In the genomic region with DNA sequence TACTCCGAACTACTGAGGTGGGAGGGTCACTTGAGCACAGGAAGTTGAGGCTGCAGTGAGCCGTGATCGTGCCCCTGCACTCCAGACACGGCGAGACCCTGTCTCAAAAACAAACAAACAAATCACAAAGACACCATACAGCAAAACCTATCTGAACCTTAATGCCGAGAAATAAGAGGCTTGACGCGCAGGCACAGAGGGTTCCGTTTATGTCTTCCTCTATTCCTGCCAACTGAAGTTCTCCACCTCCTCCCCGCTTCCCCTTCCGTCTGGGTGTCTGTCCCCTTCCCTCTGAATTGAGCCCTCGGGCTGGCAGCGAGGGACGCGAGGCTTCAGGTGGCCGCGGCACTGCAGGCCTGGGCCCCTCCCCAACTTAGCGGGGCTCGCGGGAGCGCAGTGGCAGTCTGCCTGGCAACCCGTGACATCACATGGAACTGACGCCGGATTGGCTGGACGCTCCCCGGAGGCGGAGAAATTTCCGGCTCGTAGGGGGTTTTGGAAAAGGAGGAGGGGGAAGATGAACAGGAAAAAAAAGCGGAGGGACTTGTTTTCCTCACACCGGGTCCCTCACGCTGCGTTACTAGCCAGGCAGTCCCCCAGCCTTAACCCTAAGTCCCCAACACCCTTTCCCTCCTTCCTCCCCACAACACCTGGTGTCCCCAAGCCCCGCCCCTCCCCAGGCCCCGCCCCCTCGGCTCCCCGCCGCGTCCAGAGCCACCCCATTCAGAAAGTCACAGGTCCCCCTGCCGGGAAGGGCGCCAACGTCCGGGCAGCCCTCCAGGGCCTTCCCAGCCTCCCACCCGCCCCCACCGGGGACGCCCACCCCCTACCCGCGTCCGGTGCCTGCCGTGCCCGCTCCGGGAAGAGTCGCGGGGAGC, we compare ENCODE assay signal across 8 cellular contexts. TPM values are rescaled to one million over a fixed set of nuclear protein-coding genes. Genes with fewer than 3 reads are reported as not detected.
A peak's percentile ranks its signal among the peaks of the same experiment; 100 is the strongest.
DNase-seq lines count a peak whose midpoint lies in the region; ATAC-seq and TF ChIP-seq lines count a peak whose summit lies in the region.

No MANE protein-coding gene starts in this region.

- peak overlapping the region; percentile 56 to 76 (median 72) for H3K4me3 ChIP-seq in liver (ENCODE audit: low read depth in 1 of 3, low read length in 3 of 3)

- TF ChIP-seq CTCF in AG09319 (IDR thresholded peaks at IDR 0.05; ENCODE audit: low read depth, low read length) (no peak), liver (IDR thresholded peaks at IDR 0.05; ENCODE audit: low read depth, low read length, missing input control) (no peak)

- TF ChIP-seq RAD21 in liver (IDR thresholded peaks at IDR 0.05): no peak

- peak; percentile 8 for DNase-seq in AG09319 (ENCODE audit: extremely low read depth, low read depth)
- DNase-seq in NCI-H510A treated with DMSO at 0.1 percent for 48 hours (lab: John Stamatoyannopoulos, UW): peak; percentile 41
- DNase-seq in activated CD4-positive, alpha-beta T cell treated with anti-CD3 and anti-CD28 coated beads, Interleukin-2, amount 50 U/mL, for 1 hour: peak; percentile 89
- peak; percentile 60 to 73 for DNase-seq in dermis microvascular lymphatic vessel endothelial cell (ENCODE audit: low read depth in 2 of 2)
- DNase-seq in stimulated activated CD4-positive, alpha-beta T cell treated with anti-CD3 and anti-CD28 coated beads, Interleukin-2, amount 100 ng/mL, for 4 hours (ENCODE audit: low read depth): peak; percentile 81

- peaks cover 2 to 9% (median 5%) of the 10 kb centered on the region in 4 donors for H3K4me1 ChIP-seq in liver (ENCODE audit: control insufficient read depth in 4 of 4, insufficient read depth in 4 of 4, low read length in 3 of 4)

- ATAC-seq in GM19043 (IDR thresholded peaks at IDR 0.05; ENCODE audit: low read depth, unreplicated experiment) (peak; percentile 59), HG03378 (IDR thresholded peaks at IDR 0.05; ENCODE audit: unreplicated experiment) (peak; percentile 65)

- WGBS in liver: 2% methylated on average over 54 of the region's 54 CpGs

- H3K36me3 ChIP-seq in liver (ENCODE audit: control insufficient read depth in 4 of 4, insufficient read depth in 3 of 4, low read depth in 1 of 4, low read length in 3 of 4): no peaks in the 10 kb centered on the region

- H3K27ac ChIP-seq in liver (ENCODE audit: low read depth in 1 of 2, low read length in 2 of 2): no peak overlapping the region

- H3K9me3 ChIP-seq in liver (ENCODE audit: control insufficient read depth in 4 of 4, low read length in 3 of 4): no peaks in the 10 kb centered on the region

- H3K27me3 ChIP-seq in liver (ENCODE audit: control insufficient read depth in 4 of 4, insufficient read depth in 4 of 4, low read length in 3 of 4): peaks cover 0 to 6% (median 0%) of the 10 kb centered on the region in 4 donors

- peak overlapping the region; percentile 5 to 53 for H3K9ac ChIP-seq in liver (ENCODE audit: low read depth in 1 of 2, low read length in 2 of 2)

TF ChIP-seq in liver, 16 proteins besides CTCF, POLR2A, EP300 and RAD21:
- no peak for TF ChIP-seq RXRA (IDR thresholded peaks at IDR 0.05)
- TF ChIP-seq, protein P1, sequence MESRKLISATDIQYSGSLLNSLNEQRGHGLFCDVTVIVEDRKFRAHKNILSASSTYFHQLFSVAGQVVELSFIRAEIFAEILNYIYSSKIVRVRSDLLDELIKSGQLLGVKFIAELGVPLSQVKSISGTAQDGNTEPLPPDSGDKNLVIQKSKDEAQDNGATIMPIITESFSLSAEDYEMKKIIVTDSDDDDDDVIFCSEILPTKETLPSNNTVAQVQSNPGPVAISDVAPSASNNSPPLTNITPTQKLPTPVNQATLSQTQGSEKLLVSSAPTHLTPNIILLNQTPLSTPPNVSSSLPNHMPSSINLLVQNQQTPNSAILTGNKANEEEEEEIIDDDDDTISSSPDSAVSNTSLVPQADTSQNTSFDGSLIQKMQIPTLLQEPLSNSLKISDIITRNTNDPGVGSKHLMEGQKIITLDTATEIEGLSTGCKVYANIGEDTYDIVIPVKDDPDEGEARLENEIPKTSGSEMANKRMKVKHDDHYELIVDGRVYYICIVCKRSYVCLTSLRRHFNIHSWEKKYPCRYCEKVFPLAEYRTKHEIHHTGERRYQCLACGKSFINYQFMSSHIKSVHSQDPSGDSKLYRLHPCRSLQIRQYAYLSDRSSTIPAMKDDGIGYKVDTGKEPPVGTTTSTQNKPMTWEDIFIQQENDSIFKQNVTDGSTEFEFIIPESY (IDR thresholded peaks at IDR 0.05): no peak
- no peak for TF ChIP-seq JUND (IDR thresholded peaks at IDR 0.05)
- TF ChIP-seq YY1 (IDR thresholded peaks at IDR 0.05): no peak
- peak; percentile 11 for TF ChIP-seq SP1 (IDR thresholded peaks at IDR 0.05)
- no peak for TF ChIP-seq HNF4A (conservative IDR thresholded peaks at IDR 0.05)
- TF ChIP-seq EGR1 (IDR thresholded peaks at IDR 0.05; ENCODE audit: low read depth in 2 of 2): no peak
- TF ChIP-seq TAF1 (conservative IDR thresholded peaks at IDR 0.05): no peak
- TF ChIP-seq, protein P2, sequence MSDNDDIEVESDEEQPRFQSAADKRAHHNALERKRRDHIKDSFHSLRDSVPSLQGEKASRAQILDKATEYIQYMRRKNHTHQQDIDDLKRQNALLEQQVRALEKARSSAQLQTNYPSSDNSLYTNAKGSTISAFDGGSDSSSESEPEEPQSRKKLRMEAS (IDR thresholded peaks at IDR 0.05): no peak

RNA-seq across cellular contexts. Expression of a gene that starts 1.1 kb away (rescaled TPM):
- total RNA-seq in dermis microvascular lymphatic vessel endothelial cell (under 0.01 TPM in 1 of 2 replicates, not detected in the other), liver (under 1 TPM in 1 of 2 donors, not detected in 1; under 0.01 TPM)
- not detected for polyA plus RNA-seq in liver

RNA-seq across cellular contexts. Expression of a gene that starts 12.8 kb away (rescaled TPM):
- total RNA-seq in dermis microvascular lymphatic vessel endothelial cell: not detected in 2 replicates
- total RNA-seq in liver: 1 to 10 TPM in 1 of 2 donors, under 1 TPM in 1; 0.50 to 5.0 TPM
- polyA plus RNA-seq in liver: under 1 TPM; 0.09 to 0.21 TPM

RNA-seq across cellular contexts. Expression of a gene that starts 44.7 kb away (rescaled TPM):
- total RNA-seq in dermis microvascular lymphatic vessel endothelial cell (54.0 and 82.9 TPM in 2 replicates), liver (10 to 100 TPM; 33.5 to 47.5 TPM)
- 100 to 1,000 TPM in 1 of 2 donors, 10 to 100 TPM in 1; 17.1 to 132 TPM for polyA plus RNA-seq in liver

RNA-seq across cellular contexts. Expression of a gene that starts 45.1 kb away (rescaled TPM):
- total RNA-seq in dermis microvascular lymphatic vessel endothelial cell (0.13 and 0.25 TPM in 2 replicates), liver (under 1 TPM; 0.42 to 0.70 TPM)
- 1 to 10 TPM; 1.5 to 1.7 TPM for polyA plus RNA-seq in liver

RNA-seq across cellular contexts. Expression of a gene that starts 47.4 kb away (rescaled TPM):
- total RNA-seq in dermis microvascular lymphatic vessel endothelial cell (38.8 and 56.6 TPM in 2 replicates), liver (10 to 100 TPM in 1 of 2 donors, 1 to 10 TPM in 1; 7.5 to 57.1 TPM)
- 1 to 10 TPM; 8.0 to 8.5 TPM for polyA plus RNA-seq in liver

Comparison
In these comparisons a context has a peak if more than half of its experiments do, and no peak if none do; other contexts are left out.
1. DNase-seq: peak in every context shown above with its lines; median percentile 89 in activated CD4-positive, alpha-beta T cell treated with anti-CD3 and anti-CD28 coated beads, Interleukin-2, amount 50 U/mL, for 1 hour; 81 in stimulated activated CD4-positive, alpha-beta T cell treated with anti-CD3 and anti-CD28 coated beads, Interleukin-2, amount 100 ng/mL, for 4 hours; 66 in dermis microvascular lymphatic vessel endothelial cell; 41 in NCI-H510A treated with DMSO at 0.1 percent for 48 hours; 8 in AG09319.